ENCODE assay signal across 1 cellular context in the genomic region with DNA sequence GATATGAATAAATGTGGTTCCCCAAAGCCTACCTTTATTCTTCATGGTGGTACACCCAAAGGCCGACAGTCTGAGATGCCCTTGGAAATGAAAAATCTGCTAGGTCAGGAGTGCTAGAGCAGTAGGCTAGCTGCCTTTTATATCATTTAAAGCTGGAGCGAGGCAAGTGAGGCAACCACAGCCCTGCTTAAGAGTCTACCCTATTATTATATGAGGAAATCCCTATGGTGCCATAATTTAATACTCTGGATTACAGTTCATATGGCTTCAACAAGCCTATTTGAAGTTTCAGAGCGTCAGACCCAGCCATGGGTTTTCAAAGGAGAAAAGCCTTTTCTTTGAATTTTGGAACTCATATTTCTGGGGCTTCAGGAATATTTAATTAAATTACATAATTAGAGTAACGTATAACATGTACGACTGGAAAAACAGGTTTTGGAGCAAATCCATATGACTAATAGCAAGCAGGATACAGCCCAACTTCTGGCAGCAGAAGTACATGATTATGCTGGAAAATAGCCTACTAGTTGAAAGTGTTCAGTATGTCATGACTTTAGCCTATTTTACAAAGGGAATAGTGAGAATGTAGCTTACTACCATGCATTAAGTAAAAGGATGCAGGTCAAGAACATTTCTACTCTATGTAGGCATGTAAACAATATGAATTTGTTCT.
TF ChIP-seq lines count a peak whose summit lies in the region.

No MANE protein-coding gene starts in this region.

TF ChIP-seq in endothelial cell of umbilical vein, 7 proteins besides CTCF, POLR2A, EP300 and RAD21:
- peak; percentile 36 for TF ChIP-seq FOS (IDR thresholded peaks at IDR 0.05; ENCODE audit: borderline replicate concordance, insufficient read depth, low read length)
- no peak for TF ChIP-seq POLR2AphosphoS5 (IDR thresholded peaks at IDR 0.05; ENCODE audit: insufficient read depth, low read depth, low read length)
TF ChIP-seq in endothelial cell of umbilical vein: peak in this region for 1.
